In the genomic region with DNA sequence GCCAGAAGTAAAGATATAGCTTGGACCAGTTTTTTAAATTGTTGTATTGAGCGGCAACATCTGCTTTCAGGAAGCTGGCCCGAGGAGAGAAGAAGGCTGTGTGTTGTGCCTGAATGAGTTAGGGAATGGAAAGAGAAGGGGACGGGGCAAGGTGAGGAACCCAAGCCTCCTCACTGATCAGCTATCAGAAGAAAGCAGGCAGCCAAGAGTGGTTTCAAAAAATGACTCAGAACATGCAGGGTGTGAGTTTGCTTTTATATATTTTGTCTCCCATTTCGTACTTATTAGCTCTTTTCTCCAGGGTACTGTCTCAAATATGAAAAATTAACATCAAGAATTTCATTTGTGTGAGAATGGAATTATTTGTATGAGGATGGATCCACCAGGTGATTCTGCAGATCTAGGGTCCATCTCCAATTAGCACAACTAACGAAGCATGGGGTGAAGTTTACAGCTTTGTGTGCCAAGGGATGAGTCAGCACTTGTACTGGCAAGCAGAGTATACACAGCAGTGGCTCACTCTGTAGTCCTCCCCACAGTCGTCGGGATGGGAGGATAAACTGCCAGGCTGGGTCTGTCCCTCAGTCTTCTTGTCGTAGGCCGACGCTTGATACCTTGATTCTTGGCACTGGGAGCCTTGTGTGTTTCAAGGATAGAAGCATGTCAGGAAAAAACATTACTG, we compare ENCODE assay signal across 16 cellular contexts.
DNase-seq lines count a peak whose midpoint lies in the region; FAIRE-seq and TF ChIP-seq lines count a peak whose summit lies in the region.
"Had no signal": no experiment of that assay in that cellular context is flagged by ENCODE, and none has a peak within 500 bp of the region (broad histone marks: within the 10 kb centered on the region; RNA-seq: fewer than 3 reads in every experiment).

No MANE protein-coding gene starts in this region.

- no peak for TF ChIP-seq CTCF in chondrocyte (IDR thresholded peaks at IDR 0.05)

- FAIRE-seq in HTR-8/SVneo (lab: Jason Lieb, UNC): no peak
- FAIRE-seq: GM19239 had no signal

- H3K36me3 Mint-ChIP-seq in chondrocyte (ENCODE audit: low read depth): peaks cover 9% of the 10 kb centered on the region

- peaks cover 34% of the 10 kb centered on the region for H3K4me1 Mint-ChIP-seq in chondrocyte (ENCODE audit: low read depth)
- H3K4me1 Mint-ChIP-seq: T-helper 17 cell had no signal

- H3K27me3 Mint-ChIP-seq in chondrocyte (ENCODE audit: low read depth): no peaks in the 10 kb centered on the region
- H3K27me3 Mint-ChIP-seq: T-helper 17 cell had no signal

- DNase-seq in EL (peak; percentile 31), M059J (ENCODE audit: low read depth) (peak; percentile 80), chondrocyte (ENCODE audit: low spot score) (no peak), myocyte (ENCODE audit: low read depth) (peak; percentile 14), NCI-H2107 treated with DMSO at 0.1 percent for 48 hours (lab: John Stamatoyannopoulos, UW; ENCODE audit: unreplicated experiment) (no peak), putamen (ENCODE audit: low spot score) (no peak), HTR-8/SVneo (ENCODE audit: insufficient read length, low spot score) (no peak)
- DNase-seq in activated naive CD4-positive, alpha-beta T cell treated with Interleukin-2 at 50 U/mL for 16 hours: no peak
- DNase-seq: activated CD4-positive, alpha-beta T cell treated with anti-CD3 and anti-CD28 coated beads, Interleukin-2, amount 50 U/mL, for 1 hour; activated T-cell treated with anti-CD3 and anti-CD28 coated beads, Interleukin-2, amount 50 U/mL, for 72 hours; BE2C; effector CD4-positive, alpha-beta T cell; NCI-H1436 treated with DMSO at 0.1 percent for 48 hours; T-helper 17 cell; tibial artery had no signal

- no peaks in the 10 kb centered on the region for H3K9me3 Mint-ChIP-seq in chondrocyte (ENCODE audit: low read depth)

- H3K27ac Mint-ChIP-seq in chondrocyte (ENCODE audit: unreplicated experiment): peak overlapping the region; percentile 42
- H3K27ac Mint-ChIP-seq: activated T-cell treated with anti-CD3 and anti-CD28 coated beads, Interleukin-2, amount 50 U/mL, for 72 hours; T-helper 17 cell had no signal

- no peak overlapping the region for H3K4me3 Mint-ChIP-seq in chondrocyte (ENCODE audit: unreplicated experiment)
- H3K4me3 Mint-ChIP-seq: activated T-cell treated with anti-CD3 and anti-CD28 coated beads, Interleukin-2, amount 50 U/mL, for 72 hours; T-helper 17 cell had no signal

Comparison
In these comparisons a context has a peak if more than half of its experiments do, and no peak if none do; other contexts are left out.
1. DNase-seq: peak in EL (single experiment), M059J (single experiment) and myocyte (single experiment); none in chondrocyte (single experiment), NCI-H2107 treated with DMSO at 0.1 percent for 48 hours (single experiment), activated naive CD4-positive, alpha-beta T cell treated with Interleukin-2 at 50 U/mL for 16 hours (single experiment), putamen (single experiment) and HTR-8/SVneo (single experiment).